Comparison of ENCODE assay signal across 10 cellular contexts in the genomic region with DNA sequence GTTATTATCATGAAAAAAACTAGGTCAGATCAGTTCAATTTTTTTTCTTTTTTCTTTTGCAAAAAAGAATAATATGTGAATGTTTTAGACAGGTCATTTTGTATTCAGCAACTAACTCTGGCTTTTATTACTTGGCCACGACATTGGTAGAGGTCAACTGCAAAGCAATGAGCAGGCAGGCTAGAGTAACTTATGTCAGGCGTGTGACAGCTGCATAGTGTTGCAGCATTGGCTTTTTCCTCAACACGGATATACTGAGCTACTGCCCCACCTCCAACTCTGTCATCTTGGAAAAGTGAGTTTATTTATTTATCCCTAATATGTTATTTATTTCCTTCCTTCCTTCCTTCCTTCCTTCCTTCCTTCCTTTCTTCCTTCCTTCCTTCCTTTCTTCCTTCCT. TPM values are rescaled to one million over a fixed set of nuclear protein-coding genes. Genes with fewer than 3 reads are reported as not detected.
A peak's percentile ranks its signal among the peaks of the same experiment; 100 is the strongest.
DNase-seq lines count a peak whose midpoint lies in the region; ATAC-seq, FAIRE-seq and TF ChIP-seq lines count a peak whose summit lies in the region.
"Not testable (repeated sequence)": the region's sequence is repeated elsewhere in the genome, so short reads cannot be mapped to it uniquely, and the experiment has no call there.
"Had no signal": no experiment of that assay in that cellular context is flagged by ENCODE, and none has a peak within 500 bp of the region (broad histone marks: within the 10 kb centered on the region; RNA-seq: fewer than 3 reads in every experiment).

No MANE protein-coding gene starts in this region.

- not testable (repeated sequence) for H3K79me2 ChIP-seq in astrocyte (ENCODE audit: insufficient read depth, low read length)

- H3K27me3 Mint-ChIP-seq in astrocyte (ENCODE audit: low read depth, unreplicated experiment): not testable (repeated sequence)

- not testable (repeated sequence) for H2AFZ ChIP-seq in astrocyte (ENCODE audit: low read depth, low read length)

- POLR2A ChIA-PET in A673 (lab: Charles Lee; ENCODE audit: low non-redundant PET): not testable (repeated sequence)

- ATAC-seq in heart right ventricle: peak in 5 of 8 donors; percentile 52 to 78 (median 65)
- ATAC-seq in gastrocnemius medialis: peak; percentile 94 to 99

- H3K27me3 ChIP-seq in A673 (replicated peaks; ENCODE audit: insufficient read depth, low read depth, low read length, poor library complexity); astrocyte (ENCODE audit: insufficient read depth, low read length); heart right ventricle; gastrocnemius medialis: not testable (repeated sequence)

- H4K20me1 ChIP-seq in astrocyte (ENCODE audit: insufficient read depth, low read length): not testable (repeated sequence)

- DNase-seq in A673 (ENCODE audit: low spot score): peak; percentile 11
- peak; percentile 59 for DNase-seq in NCI-H2227 (lab: John Stamatoyannopoulos, UW; ENCODE audit: unreplicated experiment)
- not testable (repeated sequence) for DNase-seq in astrocyte (ENCODE audit: low read depth); heart right ventricle
- DNase-seq in myocyte (ENCODE audit: low read depth): peak; percentile 35
- peak; percentile 43 to 55 for DNase-seq in gastrocnemius medialis

- not testable (repeated sequence) for H3K9ac ChIP-seq in astrocyte (ENCODE audit: low read length)

- not testable (repeated sequence) for H3K36me3 ChIP-seq in A673 (ENCODE audit: insufficient read depth, low read length, poor library complexity, severe bottlenecking); astrocyte (ENCODE audit: insufficient read depth, low read length); heart right ventricle; gastrocnemius medialis

- H3K4me2 ChIP-seq in astrocyte (ENCODE audit: low read length): not testable (repeated sequence)

- not testable (repeated sequence) for H3K27ac ChIP-seq in A673 (ENCODE audit: low read depth, low read length, poor library complexity, severe bottlenecking); astrocyte (ENCODE audit: low read depth, low read length); heart right ventricle
- H3K27ac ChIP-seq in gastrocnemius medialis: peak overlapping the region; percentile 55 to 64 (median 60)

- intact Hi-C loops in A673 (cut with micrococcal nuclease; ENCODE audit: unreplicated experiment); heart right ventricle (cut with DNase I); gastrocnemius medialis (cut with DNase I; ENCODE audit: low total_unique reads): not testable (repeated sequence)

- CTCF ChIA-PET in A673 (lab: Charles Lee): not testable (repeated sequence)

- not testable (repeated sequence) for TF ChIP-seq CTCF in A673 (conservative IDR thresholded peaks at IDR 0.05; ENCODE audit: low read depth, low read length); astrocyte (IDR thresholded peaks at IDR 0.05; ENCODE audit: insufficient read depth, low read depth, low read length); heart right ventricle (IDR thresholded peaks at IDR 0.05); gastrocnemius medialis (IDR thresholded peaks at IDR 0.05 in 4 of 5, conservative IDR thresholded peaks at IDR 0.05 in 1 of 5)

- H3K4me1 ChIP-seq in A673 (ENCODE audit: insufficient read depth, low read length, poor library complexity, severe bottlenecking); astrocyte (ENCODE audit: insufficient read depth, low read length); heart right ventricle; gastrocnemius medialis: not testable (repeated sequence)

- not testable (repeated sequence) for H3K27ac Mint-ChIP-seq in astrocyte (ENCODE audit: unreplicated experiment)

- not testable (repeated sequence) for BruUV-seq in A673 (replicated peaks; lab: Mats Ljungman, UMichigan)

- not testable (repeated sequence) for H3K4me3 ChIP-seq in A673 (ENCODE audit: low read depth, low read length, poor library complexity, severe bottlenecking); astrocyte (ENCODE audit: insufficient read depth, low read depth, low read length); heart right ventricle; gastrocnemius medialis

- H3K4me3 Mint-ChIP-seq in astrocyte (ENCODE audit: unreplicated experiment): not testable (repeated sequence)

- in situ Hi-C loops in gastrocnemius medialis (cut with MboI; ENCODE audit: low sequenced_read_pairs in 4 of 4): not testable (repeated sequence)

- not testable (repeated sequence) for TF ChIP-seq POLR2A in gastrocnemius medialis (IDR thresholded peaks at IDR 0.05)

- WGBS in heart right ventricle, 2 donors: 21 to 32% methylated on average over 3 of the region's 3 CpGs

- not testable (repeated sequence) for H3K4me1 Mint-ChIP-seq in astrocyte (ENCODE audit: low read depth, unreplicated experiment)

- H3K9me3 Mint-ChIP-seq in astrocyte (ENCODE audit: unreplicated experiment): not testable (repeated sequence)

- FAIRE-seq in astrocyte (lab: Jason Lieb, UNC): peak; percentile 89

- H3K9me3 ChIP-seq in A673 (ENCODE audit: low read depth, low read length, poor library complexity, severe bottlenecking); astrocyte (ENCODE audit: insufficient read depth, low read depth, low read length); heart right ventricle; gastrocnemius medialis: not testable (repeated sequence)

- H3K36me3 Mint-ChIP-seq in astrocyte (ENCODE audit: low read depth, unreplicated experiment): not testable (repeated sequence)

RNA-seq across cellular contexts. Expression of gene LANCL3, which starts 47.8 kb away (rescaled TPM):
- 2.4 and 2.5 TPM in 2 replicates for total RNA-seq in A673 (2021)
- total RNA-seq in astrocyte: 0.22 and 0.36 TPM in 2 replicates
- under 1 TPM; 0.04 to 0.56 (median 0.17) TPM for total RNA-seq in heart right ventricle
- under 1 TPM; 0.07 to 0.10 TPM for polyA plus RNA-seq in heart right ventricle
- 0.21 and 0.31 TPM in 2 replicates for total RNA-seq in myocyte
- 0.96 TPM for polyA plus RNA-seq in myocyte (2012)
- total RNA-seq in gastrocnemius medialis: under 1 TPM in 3 of 4 donors, not detected in 1; 0.02 to 0.25 (median 0.16) TPM
- total RNA-seq: G401, GM12878, HepG2 had no signal
- polyA plus RNA-seq: CD4-positive, CD25-positive, alpha-beta regulatory T cell; GM12878; HepG2 had no signal
